Comparison of ENCODE assay signal across 1 cellular context in the genomic region with DNA sequence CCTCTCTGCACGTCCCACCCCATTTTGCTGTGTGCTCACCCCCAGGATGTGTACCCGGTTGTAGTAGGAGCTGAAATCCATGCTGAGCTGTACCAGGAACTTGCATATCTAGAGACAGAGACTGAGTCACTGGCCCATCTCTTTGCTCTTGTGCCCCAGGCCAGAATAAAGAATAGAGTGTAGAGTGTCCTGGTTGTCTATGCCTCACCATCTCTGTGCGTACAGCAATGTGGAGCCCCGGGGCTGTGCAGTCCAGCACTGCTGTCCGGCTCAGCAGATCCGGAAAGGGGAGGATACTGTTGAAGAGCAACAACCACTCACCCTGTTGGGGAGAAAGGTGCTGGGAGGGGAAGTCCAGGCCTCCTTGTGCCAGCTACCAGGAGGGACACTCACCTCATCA.
TF ChIP-seq lines count a peak whose summit lies in the region.

No MANE protein-coding gene starts in this region.

TF ChIP-seq in IMR-90, 13 proteins besides CTCF, POLR2A, EP300 and RAD21:
- TF ChIP-seq, protein P1, sequence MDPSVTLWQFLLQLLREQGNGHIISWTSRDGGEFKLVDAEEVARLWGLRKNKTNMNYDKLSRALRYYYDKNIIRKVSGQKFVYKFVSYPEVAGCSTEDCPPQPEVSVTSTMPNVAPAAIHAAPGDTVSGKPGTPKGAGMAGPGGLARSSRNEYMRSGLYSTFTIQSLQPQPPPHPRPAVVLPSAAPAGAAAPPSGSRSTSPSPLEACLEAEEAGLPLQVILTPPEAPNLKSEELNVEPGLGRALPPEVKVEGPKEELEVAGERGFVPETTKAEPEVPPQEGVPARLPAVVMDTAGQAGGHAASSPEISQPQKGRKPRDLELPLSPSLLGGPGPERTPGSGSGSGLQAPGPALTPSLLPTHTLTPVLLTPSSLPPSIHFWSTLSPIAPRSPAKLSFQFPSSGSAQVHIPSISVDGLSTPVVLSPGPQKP (IDR thresholded peaks at IDR 0.05; ENCODE audit: borderline replicate concordance, low read depth, low read length) = no peak
- no peak for TF ChIP-seq MAFK (IDR thresholded peaks at IDR 0.05; ENCODE audit: low read depth, low read length)
- no peak for TF ChIP-seq RCOR1 (IDR thresholded peaks at IDR 0.05; ENCODE audit: insufficient replicate concordance, low read length)
- TF ChIP-seq SMC3 (IDR thresholded peaks at IDR 0.05; ENCODE audit: low read depth, low read length) = no peak
- TF ChIP-seq BHLHE40 (IDR thresholded peaks at IDR 0.05; ENCODE audit: low read depth, low read length) = no peak
- no peak for TF ChIP-seq CHD1 (IDR thresholded peaks at IDR 0.05; ENCODE audit: low read depth, low read length)
- TF ChIP-seq RFX5 (IDR thresholded peaks at IDR 0.05; ENCODE audit: low read depth, low read length) = no peak
- TF ChIP-seq NFE2L2 (IDR thresholded peaks at IDR 0.05; ENCODE audit: low read depth, low read length) = no peak
- no peak for TF ChIP-seq MAZ (IDR thresholded peaks at IDR 0.05; ENCODE audit: borderline replicate concordance, low read depth, low read length)
- no peak for TF ChIP-seq CEBPB (IDR thresholded peaks at IDR 0.05; ENCODE audit: low read depth, low read length)
- no peak for TF ChIP-seq FOS (IDR thresholded peaks at IDR 0.05; ENCODE audit: low read depth, low read length)
- no peak for TF ChIP-seq MXI1 (IDR thresholded peaks at IDR 0.05; ENCODE audit: borderline replicate concordance, low read depth, low read length)
- TF ChIP-seq, protein P2, sequence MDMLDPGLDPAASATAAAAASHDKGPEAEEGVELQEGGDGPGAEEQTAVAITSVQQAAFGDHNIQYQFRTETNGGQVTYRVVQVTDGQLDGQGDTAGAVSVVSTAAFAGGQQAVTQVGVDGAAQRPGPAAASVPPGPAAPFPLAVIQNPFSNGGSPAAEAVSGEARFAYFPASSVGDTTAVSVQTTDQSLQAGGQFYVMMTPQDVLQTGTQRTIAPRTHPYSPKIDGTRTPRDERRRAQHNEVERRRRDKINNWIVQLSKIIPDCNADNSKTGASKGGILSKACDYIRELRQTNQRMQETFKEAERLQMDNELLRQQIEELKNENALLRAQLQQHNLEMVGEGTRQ (IDR thresholded peaks at IDR 0.05; ENCODE audit: low read depth, low read length) = no peak
